In the genomic region with DNA sequence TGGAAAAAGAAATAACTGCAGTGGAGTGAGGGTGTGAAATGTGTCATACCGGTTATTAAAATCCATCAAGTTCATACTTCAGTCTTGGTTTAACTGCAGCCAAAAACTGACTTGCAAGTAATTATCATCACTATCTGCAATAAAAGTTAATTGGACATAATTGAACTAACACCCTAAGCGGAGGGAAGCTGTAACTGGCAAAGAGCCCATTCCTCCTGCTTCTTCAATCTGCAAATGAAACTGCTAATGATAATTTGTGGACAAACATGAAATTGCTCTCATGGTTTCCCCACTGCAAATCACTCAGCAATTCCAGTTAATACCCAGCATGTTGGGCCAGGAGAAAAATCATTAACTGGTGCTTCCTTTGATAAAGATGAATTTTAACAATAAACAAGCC, we compare ENCODE assay signal across 30 cellular contexts. TPM values are rescaled to one million over a fixed set of nuclear protein-coding genes. Genes with fewer than 3 reads are reported as not detected.
DNase-seq lines count a peak whose midpoint lies in the region; ATAC-seq and TF ChIP-seq lines count a peak whose summit lies in the region.
"Had no signal": no experiment of that assay in that cellular context is flagged by ENCODE, and none has a peak within 500 bp of the region (broad histone marks: within the 10 kb centered on the region; RNA-seq: fewer than 3 reads in every experiment).

No MANE protein-coding gene starts in this region.

- peak; percentile 21 for DNase-seq in NCI-H82 (lab: John Stamatoyannopoulos, UW)
- DNase-seq in NCI-H82 treated with DMSO at 0.1 percent for 48 hours (lab: John Stamatoyannopoulos, UW; ENCODE audit: unreplicated experiment), result no peak
- DNase-seq in NCI-H1436 (lab: John Stamatoyannopoulos, UW), result peak; percentile 80
- no peak for DNase-seq in Panc1 (ENCODE audit: low read depth, low spot score)
- DNase-seq in superior temporal gyrus (ENCODE audit: extremely low spot score), result peak; percentile 13
- DNase-seq in foreskin keratinocyte, result no peak
- no peak for DNase-seq in KBM-7
- DNase-seq in DMS79 (lab: John Stamatoyannopoulos, UW), result no peak
- DNase-seq: activated CD4-positive, alpha-beta memory T cell treated with anti-CD3 and anti-CD28 coated beads, Interleukin-2, amount 10 ng/mL, durations not matched to agents 7 days and 5 days; activated CD4-positive, alpha-beta T cell treated with anti-CD3 and anti-CD28 coated beads for 1 hour; aorta; BE2C; CD8-positive, alpha-beta memory T cell; cortex of kidney; foreskin melanocyte; GF-D8; heart right ventricle; mammary epithelial cell; MV-4-11; NCI-H2107; NCI-H510A; pancreas; stimulated activated CD4-positive, alpha-beta T cell treated with anti-CD3 and anti-CD28 coated beads, Interleukin-1b, Interleukin-23, amount 100 ng/mL, for 48 hours; stimulated activated CD8-positive, alpha-beta memory T cell treated with anti-CD3 and anti-CD28 coated beads, Interleukin-4, amount 100 ng/mL, for 48 hours; stomach; T-helper 1 cell; tibial artery had no signal

- TF ChIP-seq CTCF in Panc1 (IDR thresholded peaks at IDR 0.05), result no peak
- TF ChIP-seq CTCF in foreskin keratinocyte (conservative IDR thresholded peaks at IDR 0.05), result no peak

- no peak overlapping the region for H3K4me3 ChIP-seq in Panc1 (ENCODE audit: low read depth in 2 of 2, low read length in 2 of 2)
- H3K4me3 ChIP-seq: esophagus muscularis mucosa, heart right ventricle, pancreas, smooth muscle cell, stomach, tibial artery had no signal

- no peaks in the 10 kb centered on the region for H3K36me3 ChIP-seq in Panc1 (ENCODE audit: control insufficient read depth, insufficient read depth, low read length)
- H3K36me3 ChIP-seq: BE2C, pancreas, stomach had no signal

- no peaks in the 10 kb centered on the region for H3K27me3 ChIP-seq in Panc1 (ENCODE audit: control insufficient read depth, insufficient read depth, low read length)
- no peaks in the 10 kb centered on the region for H3K27me3 ChIP-seq in foreskin keratinocyte
- H3K27me3 ChIP-seq: BE2C, esophagus muscularis mucosa, heart right ventricle, pancreas, stomach, tibial artery had no signal

- H3K9me3 ChIP-seq in Panc1 (ENCODE audit: control insufficient read depth, insufficient read depth, low read depth, low read length), result no peaks in the 10 kb centered on the region
- H3K9me3 ChIP-seq: BE2C, esophagus muscularis mucosa, heart right ventricle, pancreas, stomach, tibial artery had no signal

- POLR2A ChIA-PET in Panc1 (lab: Charles Lee), result no interaction called here

- ATAC-seq in Panc1 (no peak), foreskin keratinocyte (no peak)
- ATAC-seq: HCT116, heart right ventricle, pancreas had no signal

- TSS peak; percentile 49 for BruUV-seq in Panc1 (replicated peaks; lab: Mats Ljungman, UMichigan)

- H3K27ac ChIP-seq in Panc1 (ENCODE audit: low read length) (no peak overlapping the region), foreskin keratinocyte (no peak overlapping the region)
- H3K27ac ChIP-seq: esophagus muscularis mucosa, heart right ventricle, pancreas, stomach, tibial artery had no signal

- CTCF ChIA-PET in Panc1 (lab: Charles Lee), result no interaction called here

- in situ Hi-C loops in Panc1 (cut with HindIII; ENCODE audit: low pct_unique_long_range_greater_than_20kb, low sequenced_read_pairs) (no loop called here), KBM-7 (cut with MboI; ENCODE audit: low pct_unique_long_range_greater_than_20kb, low sequenced_read_pairs) (no loop called here)

- intact Hi-C loops in Panc1 (cut with micrococcal nuclease; ENCODE audit: unreplicated experiment), result no loop called here

- no peaks in the 10 kb centered on the region for H3K4me1 ChIP-seq in Panc1 (ENCODE audit: control insufficient read depth, insufficient read depth, low read length)
- H3K4me1 ChIP-seq in foreskin keratinocyte, result no peaks in the 10 kb centered on the region
- H3K4me1 ChIP-seq: BE2C, pancreas had no signal

RNA-seq across cellular contexts. Expression of a gene that starts 46.5 kb away (rescaled TPM):
- 38.5 TPM for total RNA-seq in Panc1 (2021; ENCODE audit: unreplicated experiment)
- 30.9 TPM for polyA plus RNA-seq in Panc1 (2012; ENCODE audit: insufficient read length)
- 16.3 and 17.9 TPM in 2 replicates for total RNA-seq in foreskin keratinocyte
- polyA plus RNA-seq in foreskin keratinocyte, result 9.8 and 10.8 TPM in 2 replicates

RNA-seq across cellular contexts. Expression of a gene that starts 52.3 kb away (rescaled TPM):
- total RNA-seq in Panc1 (2021; ENCODE audit: unreplicated experiment) (108 TPM), foreskin keratinocyte (77.9 and 82.6 TPM in 2 replicates)
- 83.8 TPM for polyA plus RNA-seq in Panc1 (2012; ENCODE audit: insufficient read length)
- polyA plus RNA-seq in foreskin keratinocyte, result 74.6 and 77.3 TPM in 2 replicates

RNA-seq across cellular contexts. Expression of a gene that starts 58.8 kb away (rescaled TPM):
- total RNA-seq in Panc1 (2021; ENCODE audit: unreplicated experiment) (74.2 TPM), foreskin keratinocyte (34.8 and 44.4 TPM in 2 replicates)
- 62.9 TPM for polyA plus RNA-seq in Panc1 (2012; ENCODE audit: insufficient read length)
- 65.8 and 72.8 TPM in 2 replicates for polyA plus RNA-seq in foreskin keratinocyte

Comparison
In these comparisons a context has a peak if more than half of its experiments do, and no peak if none do; other contexts are left out.
1. DNase-seq: peak in NCI-H82 (single experiment), NCI-H1436 (single experiment) and superior temporal gyrus (single experiment); none in NCI-H82 treated with DMSO at 0.1 percent for 48 hours (single experiment), Panc1 (single experiment), foreskin keratinocyte (0 of 2), KBM-7 (single experiment) and DMS79 (single experiment).